1 cellular context compared by ENCODE assay signal in genomic region chr13:75347925-75348324, GRCh38.
TF ChIP-seq lines count a peak whose summit lies in the region.

No MANE protein-coding gene starts in this region.

TF ChIP-seq in HepG2, 621 proteins besides CTCF, POLR2A, EP300 and RAD21 (continued from another document):
- TF ChIP-seq ARID5B (CRISPR knock-in tag; IDR thresholded peaks at IDR 0.05) (peak; percentile 42; the same call in 1 of the 2 replicates), FOXP1 (IDR thresholded peaks at IDR 0.05) (no peak), FOXP1 (CRISPR knock-in tag; IDR thresholded peaks at IDR 0.05) (peak; percentile 58; the same call in 1 of the 2 replicates), DNMT1 (CRISPR knock-in tag; IDR thresholded peaks at IDR 0.05) (no peak), NFE2L2 (IDR thresholded peaks at IDR 0.05; ENCODE audit: low read length) (no peak), RFX1 (IDR thresholded peaks at IDR 0.05) (no peak), ZNF564 (CRISPR knock-in tag; IDR thresholded peaks at IDR 0.05) (no peak), POGZ (CRISPR knock-in tag; IDR thresholded peaks at IDR 0.05) (peak; percentile 49), MXD4 (CRISPR knock-in tag; IDR thresholded peaks at IDR 0.05) (no peak), NFYC (CRISPR knock-in tag; IDR thresholded peaks at IDR 0.05) (no peak), SNRNP70 (IDR thresholded peaks at IDR 0.05; ENCODE audit: low read depth, low read length) (no peak), BHLHE40 (IDR thresholded peaks at IDR 0.05; ENCODE audit: low read length) (no peak)
- TF ChIP-seq, protein P1, sequence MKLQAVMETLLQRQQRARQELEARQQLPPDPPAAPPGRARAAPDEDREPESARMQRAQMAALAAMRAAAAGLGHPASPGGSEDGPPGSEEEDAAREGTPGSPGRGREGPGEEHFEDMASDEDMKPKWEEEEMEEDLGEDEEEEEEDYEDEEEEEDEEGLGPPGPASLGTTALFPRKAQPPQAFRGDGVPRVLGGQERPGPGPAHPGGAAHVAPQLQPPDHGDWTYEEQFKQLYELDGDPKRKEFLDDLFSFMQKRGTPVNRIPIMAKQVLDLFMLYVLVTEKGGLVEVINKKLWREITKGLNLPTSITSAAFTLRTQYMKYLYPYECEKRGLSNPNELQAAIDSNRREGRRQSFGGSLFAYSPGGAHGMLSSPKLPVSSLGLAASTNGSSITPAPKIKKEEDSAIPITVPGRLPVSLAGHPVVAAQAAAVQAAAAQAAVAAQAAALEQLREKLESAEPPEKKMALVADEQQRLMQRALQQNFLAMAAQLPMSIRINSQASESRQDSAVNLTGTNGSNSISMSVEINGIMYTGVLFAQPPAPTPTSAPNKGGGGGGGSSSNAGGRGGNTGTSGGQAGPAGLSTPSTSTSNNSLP (IDR thresholded peaks at IDR 0.05; ENCODE audit: low read depth, low read length), result peak; percentile 60; the same call in 1 of the 2 replicates
